ENCODE assay signal across 16 cellular contexts in the genomic region with DNA sequence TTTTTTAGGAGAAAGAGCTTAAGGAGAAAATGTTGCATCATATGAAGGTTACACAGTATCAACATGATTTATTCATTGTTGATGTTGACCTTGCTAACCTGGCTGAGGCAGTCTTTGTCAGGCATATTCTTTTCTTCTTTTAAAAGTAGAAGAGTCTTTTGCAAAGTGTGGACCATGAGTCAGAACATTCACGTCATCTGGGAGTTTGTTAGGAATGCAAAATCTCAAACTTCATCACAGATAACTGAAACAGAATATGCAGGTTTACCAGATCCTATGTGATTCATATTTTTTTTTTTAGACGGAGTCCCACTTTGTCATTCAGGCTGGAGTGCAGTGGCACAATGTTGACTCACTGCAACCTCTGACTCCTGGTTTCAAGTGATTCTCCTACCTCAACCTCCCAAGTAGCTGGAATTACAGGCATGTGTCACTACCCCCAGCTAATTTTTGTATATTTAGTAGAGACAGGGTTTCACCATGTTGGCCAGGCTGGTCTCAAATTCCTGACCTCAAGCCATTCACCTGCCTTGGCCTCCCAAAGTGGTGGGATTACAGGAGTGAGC.
DNase-seq lines count a peak whose midpoint lies in the region; FAIRE-seq and TF ChIP-seq lines count a peak whose summit lies in the region.
"Had no signal": no experiment of that assay in that cellular context is flagged by ENCODE, and none has a peak within 500 bp of the region (broad histone marks: within the 10 kb centered on the region; RNA-seq: fewer than 3 reads in every experiment).

No MANE protein-coding gene starts in this region.

- POLR2A ChIA-PET in BJ (lab: Charles Lee), result no interaction called here

- H3K27ac ChIP-seq in SJCRH30, result no peak overlapping the region

- CTCF ChIA-PET in BJ (lab: Yijun Ruan, JAX), result interaction anchor here (0.7 to 1.3 kb wide), 2 partner anchors 10 to 1937 kb away, joined by 3 read pairs; no protein-coding TSS in a partner anchor

- no peak for FAIRE-seq in HTR-8/SVneo (lab: Jason Lieb, UNC)
- FAIRE-seq in bronchial epithelial cell (lab: Jason Lieb, UNC), result no peak

- H3K36me3 Mint-ChIP-seq in neural crest cell (ENCODE audit: low read depth), result peaks cover 10% of the 10 kb centered on the region

- H3K27me3 ChIP-seq in BJ (ENCODE audit: control insufficient read depth, insufficient read depth, low read length), result no peaks in the 10 kb centered on the region
- no peaks in the 10 kb centered on the region for H3K27me3 ChIP-seq in bronchial epithelial cell (ENCODE audit: control insufficient read depth, insufficient read depth, low read length)
- no peaks in the 10 kb centered on the region for H3K27me3 ChIP-seq in SJCRH30

- no peaks in the 10 kb centered on the region for H3K4me1 Mint-ChIP-seq in neural crest cell

- H3K4me3 ChIP-seq in BJ (ENCODE audit: low read depth, low read length), result no peak overlapping the region
- H3K4me3 ChIP-seq in bronchial epithelial cell (ENCODE audit: low read depth, low read length), result no peak overlapping the region
- no peak overlapping the region for H3K4me3 ChIP-seq in SJCRH30
- H3K4me3 ChIP-seq: lung had no signal

- no peaks in the 10 kb centered on the region for H3K36me3 ChIP-seq in BJ (ENCODE audit: control insufficient read depth, insufficient read depth, low read length)
- H3K36me3 ChIP-seq in bronchial epithelial cell (ENCODE audit: control insufficient read depth, insufficient read depth, low read length), result no peaks in the 10 kb centered on the region
- no peaks in the 10 kb centered on the region for H3K36me3 ChIP-seq in SJCRH30

- no peak for TF ChIP-seq CTCF in BJ (IDR thresholded peaks at IDR 0.05; ENCODE audit: insufficient read depth, low read depth, low read length)
- TF ChIP-seq CTCF in bronchial epithelial cell (IDR thresholded peaks at IDR 0.05; ENCODE audit: insufficient read depth, low read length, severe bottlenecking), result no peak
- TF ChIP-seq CTCF in neural crest cell (conservative IDR thresholded peaks at IDR 0.05), result no peak

- peak overlapping the region; percentile 64 for H3K27ac Mint-ChIP-seq in neural crest cell (ENCODE audit: unreplicated experiment)
- H3K27ac Mint-ChIP-seq: progenitor cell of endocrine pancreas; stimulated activated naive CD8-positive, alpha-beta T cell treated with anti-CD3 and anti-CD28 coated beads, Interleukin-15, Interleukin-2, amounts not matched to agents 100 ng/mL and 50 ng/mL, for 24 hours had no signal

- H3K9me3 Mint-ChIP-seq in neural crest cell, result peaks cover 16% of the 10 kb centered on the region

- no peaks in the 10 kb centered on the region for H3K27me3 Mint-ChIP-seq in neural crest cell (ENCODE audit: low read depth)
- H3K27me3 Mint-ChIP-seq: progenitor cell of endocrine pancreas; stimulated activated naive CD8-positive, alpha-beta T cell treated with anti-CD3 and anti-CD28 coated beads, Interleukin-15, Interleukin-2, amounts not matched to agents 100 ng/mL and 50 ng/mL, for 24 hours had no signal

- peak; percentile 68 for DNase-seq in BJ (ENCODE audit: low read depth)
- peak; percentile 29 for DNase-seq in HTR-8/SVneo (ENCODE audit: insufficient read length, low spot score)
- DNase-seq in bronchial epithelial cell (ENCODE audit: low read depth), result peak; percentile 98
- no peak for DNase-seq in neural crest cell (ENCODE audit: low read depth, low spot score)
- DNase-seq in HuH-7 (ENCODE audit: low spot score), result no peak
- DNase-seq in nucleus accumbens (lab: John Stamatoyannopoulos, UW), result no peak
- DNase-seq in T-helper 1 cell, result no peak
- no peak for DNase-seq in SJCRH30
- DNase-seq: activated T-cell treated with anti-CD3 and anti-CD28 coated beads, Interleukin-2, amount 50 U/mL, for 4 hours; amygdala; effector memory CD4-positive, alpha-beta T cell; hypothalamus; stimulated activated CD4-positive, alpha-beta T cell treated with anti-CD3 and anti-CD28 coated beads, Interleukin-4, amount 100 ng/mL, for 4 hours had no signal

- no peaks in the 10 kb centered on the region for H3K4me1 ChIP-seq in SJCRH30

- no peak overlapping the region for H3K4me3 Mint-ChIP-seq in neural crest cell
- H3K4me3 Mint-ChIP-seq: activated T-cell treated with anti-CD3 and anti-CD28 coated beads, Interleukin-2, amount 50 U/mL, for 4 hours; stimulated activated naive CD8-positive, alpha-beta T cell treated with anti-CD3 and anti-CD28 coated beads, Interleukin-15, Interleukin-2, amounts not matched to agents 100 ng/mL and 50 ng/mL, for 24 hours had no signal

- H3K9me3 ChIP-seq in SJCRH30 (replicated peaks), result no peaks in the 10 kb centered on the region

Comparison
In these comparisons a context has a peak if more than half of its experiments do, and no peak if none do; other contexts are left out.
1. DNase-seq: peak in BJ (single experiment), HTR-8/SVneo (single experiment) and bronchial epithelial cell (single experiment); none in neural crest cell (single experiment), HuH-7 (single experiment), nucleus accumbens (0 of 56), T-helper 1 cell (0 of 5) and SJCRH30 (0 of 2).